ENCODE assay signal across 15 cellular contexts in genomic region chr20:11850901-11851300, GRCh38.
DNase-seq lines count a peak whose midpoint lies in the region; ATAC-seq and TF ChIP-seq lines count a peak whose summit lies in the region.
"Had no signal": no experiment of that assay in that cellular context is flagged by ENCODE, and none has a peak within 500 bp of the region (broad histone marks: within the 10 kb centered on the region; RNA-seq: fewer than 3 reads in every experiment).

No MANE protein-coding gene starts in this region.

- TF ChIP-seq CTCF in GM13976 (IDR thresholded peaks at IDR 0.05; ENCODE audit: borderline replicate concordance, control extremely low read depth, extremely low read depth, insufficient read depth, missing control alignments) = no peak

- DNase-seq in AG08396 (ENCODE audit: low spot score) (peak; percentile 63), HPDE6-E6E7 (ENCODE audit: extremely low spot score) (peak; percentile 88), amniotic epithelial cell (ENCODE audit: low read depth) (peak; percentile 65), hepatic stellate cell (ENCODE audit: low spot score) (peak; percentile 26), occipital lobe (lab: John Stamatoyannopoulos, UW) (no peak), GM13976 (ENCODE audit: low spot score) (no peak)
- DNase-seq: activated CD4-positive, alpha-beta T cell treated with anti-CD3 and anti-CD28 coated beads, Interleukin-2, amount 50 U/mL, for 4 hours; aorta; DMS53; NCI-H1694 treated with DMSO at 0.1 percent for 48 hours; Right ventricle myocardium superior; T-helper 9 cell had no signal

- in situ Hi-C loops in GM13976 (cut with MboI; ENCODE audit: low sequenced_read_pairs, unreplicated experiment) = no loop called here

- no peak for ATAC-seq in HG03025 (IDR thresholded peaks at IDR 0.05; ENCODE audit: low FRiP score, unreplicated experiment)
- ATAC-seq in activated CD4-positive, CD25-positive, alpha-beta regulatory T cell treated with anti-CD3 and anti-CD28 coated beads, Interleukin-2, amount 50 U/mL, for 24 hours = no peak
- ATAC-seq: activated T-helper 17 cell treated with anti-CD3 and anti-CD28 coated beads, Interleukin-2, amount 50 U/mL, for 72 hours had no signal

Comparison
In these comparisons a context has a peak if more than half of its experiments do, and no peak if none do; other contexts are left out.
1. DNase-seq: peak in AG08396 (single experiment), HPDE6-E6E7 (single experiment), amniotic epithelial cell (single experiment) and hepatic stellate cell (single experiment); none in occipital lobe (single experiment) and GM13976 (single experiment).